1 cellular context compared by ENCODE assay signal in the genomic region with DNA sequence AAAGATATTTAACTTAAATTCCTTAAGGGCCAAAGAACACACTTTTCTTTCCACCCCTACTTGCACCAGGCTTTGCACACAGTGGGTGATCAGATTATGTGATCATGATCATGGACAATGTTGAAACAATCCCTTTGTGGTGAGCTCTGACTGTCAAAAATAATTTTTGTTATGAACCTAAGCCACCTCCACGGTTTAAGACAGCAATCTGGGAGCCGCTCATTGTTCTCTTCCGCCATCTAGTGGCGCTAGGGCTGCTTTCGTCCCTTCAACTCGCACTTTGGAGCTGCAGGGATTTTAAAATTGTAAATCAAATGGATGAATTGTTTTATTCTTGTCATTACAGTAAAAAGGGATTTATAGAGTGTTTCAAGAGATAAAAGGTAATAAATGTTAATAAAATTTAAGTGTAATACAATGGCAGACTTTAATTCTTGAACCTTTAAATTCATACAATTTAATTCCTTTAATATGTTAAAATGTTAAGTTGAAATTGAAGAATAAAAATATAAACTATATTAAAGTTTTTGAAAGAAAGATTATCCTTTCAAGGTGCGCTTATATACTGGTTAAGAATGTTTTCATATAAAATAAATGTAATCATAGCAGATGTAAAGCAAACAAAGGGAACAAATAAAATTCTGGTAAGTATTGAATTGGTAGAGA.
TF ChIP-seq lines count a peak whose summit lies in the region.

No MANE protein-coding gene starts in this region.

TF ChIP-seq in WTC11, 78 proteins besides CTCF, POLR2A, EP300 and RAD21 (continued from another document):
- no peak for TF ChIP-seq AFF4 (CRISPR knock-in tag; IDR thresholded peaks at IDR 0.05; ENCODE audit: borderline replicate concordance)
- TF ChIP-seq OVOL2 (CRISPR knock-in tag; IDR thresholded peaks at IDR 0.05; ENCODE audit: borderline replicate concordance), result no peak
- TF ChIP-seq MYBL2 (CRISPR knock-in tag; IDR thresholded peaks at IDR 0.05), result no peak
- TF ChIP-seq NR3C1 (CRISPR knock-in tag; conservative IDR thresholded peaks at IDR 0.05; ENCODE audit: low read depth), result no peak
